In genomic region chr5:128426090-128426534, GRCh38 we compare ENCODE assay signal across 13 cellular contexts.
DNase-seq lines count a peak whose midpoint lies in the region; ATAC-seq and TF ChIP-seq lines count a peak whose summit lies in the region.
"Had no signal": no experiment of that assay in that cellular context is flagged by ENCODE, and none has a peak within 500 bp of the region (broad histone marks: within the 10 kb centered on the region; RNA-seq: fewer than 3 reads in every experiment).

No MANE protein-coding gene starts in this region.

- H2BK120ac ChIP-seq in mesenchymal stem cell (ENCODE audit: low read depth, low read length), result no peak overlapping the region

- H3K4me1 ChIP-seq in GM23338 (ENCODE audit: insufficient read depth), result peaks cover 8% of the 10 kb centered on the region
- H3K4me1 ChIP-seq in mesenchymal stem cell (ENCODE audit: control insufficient read depth, insufficient read depth, low read depth, low read length), result peaks cover 1% of the 10 kb centered on the region
- no peaks in the 10 kb centered on the region for H3K4me1 ChIP-seq in HAP-1

- 90% methylated on average over 3 of the region's 5 CpGs for WGBS in mesenchymal stem cell

- peaks cover 16% of the 10 kb centered on the region for H3K4me1 Mint-ChIP-seq in GM23338
- H3K4me1 Mint-ChIP-seq: CD4-positive, alpha-beta memory T cell had no signal

- H3K9me2 ChIP-seq in GM23338 (ENCODE audit: insufficient read depth), result peaks cover 8% of the 10 kb centered on the region; the same call in 1 of the 2 replicates

- H3K4me3 ChIP-seq in GM23338, result no peak overlapping the region
- H3K4me3 ChIP-seq in mesenchymal stem cell (ENCODE audit: insufficient read depth in 1 of 2, low read depth in 1 of 2, low read length in 2 of 2), result no peak overlapping the region
- no peak overlapping the region for H3K4me3 ChIP-seq in HAP-1

- H3K27ac ChIP-seq in GM23338 (ENCODE audit: low read depth) (no peak overlapping the region), mesenchymal stem cell (ENCODE audit: low read length, poor library complexity, severe bottlenecking) (peak overlapping the region; percentile 11)
- H3K27ac ChIP-seq: WERI-Rb-1 had no signal

- no peaks in the 10 kb centered on the region for H4K20me1 ChIP-seq in GM23338 (replicated peaks; ENCODE audit: insufficient read depth)

- H3K23ac ChIP-seq in mesenchymal stem cell (ENCODE audit: low read length in 2 of 2), result no peak overlapping the region

- H4K8ac ChIP-seq in mesenchymal stem cell (ENCODE audit: low read length), result no peak overlapping the region

- H3K4me3 Mint-ChIP-seq in GM23338, result no peak overlapping the region
- H3K4me3 Mint-ChIP-seq: CD4-positive, alpha-beta memory T cell had no signal

- H3K27me3 ChIP-seq in GM23338 (ENCODE audit: insufficient read depth), result no peaks in the 10 kb centered on the region
- H3K27me3 ChIP-seq in mesenchymal stem cell (ENCODE audit: control insufficient read depth in 1 of 2, insufficient read depth in 1 of 2, low read length in 2 of 2), result no peaks in the 10 kb centered on the region
- no peaks in the 10 kb centered on the region for H3K27me3 ChIP-seq in HAP-1 (ENCODE audit: low read depth)

- peaks cover 2% of the 10 kb centered on the region for H3K79me1 ChIP-seq in mesenchymal stem cell (replicated peaks; ENCODE audit: low read length, poor library complexity, severe bottlenecking)

- H3K14ac ChIP-seq in mesenchymal stem cell (ENCODE audit: low read length in 2 of 2), result no peak overlapping the region

- H4K91ac ChIP-seq in mesenchymal stem cell (ENCODE audit: low read length), result no peak overlapping the region

- H2AFZ ChIP-seq in GM23338, result no peak overlapping the region
- no peak overlapping the region for H2AFZ ChIP-seq in mesenchymal stem cell (ENCODE audit: low read depth, low read length)

- H3K9me3 ChIP-seq in mesenchymal stem cell (ENCODE audit: control insufficient read depth, low read length) (no peaks in the 10 kb centered on the region), HAP-1 (no peaks in the 10 kb centered on the region)

- no peak overlapping the region for H2BK12ac ChIP-seq in mesenchymal stem cell (ENCODE audit: low read length in 2 of 2)

- no peaks in the 10 kb centered on the region for H3K36me3 Mint-ChIP-seq in GM23338 (ENCODE audit: low read depth)
- H3K36me3 Mint-ChIP-seq in activated naive CD4-positive, alpha-beta T cell treated with anti-CD3 and anti-CD28 coated beads, Interleukin-2, amount 50 U/mL, for 72 hours, result no peaks in the 10 kb centered on the region
- H3K36me3 Mint-ChIP-seq: CD4-positive, alpha-beta memory T cell had no signal

- H3K4me2 ChIP-seq in GM23338 (0 out of 2 replicates have a peak overlapping the region, but pooled peaks have one; percentile 34), mesenchymal stem cell (ENCODE audit: low read length, poor library complexity, severe bottlenecking) (no peak overlapping the region)

- no peaks in the 10 kb centered on the region for H3K9me3 Mint-ChIP-seq in GM23338
- H3K9me3 Mint-ChIP-seq in activated naive CD4-positive, alpha-beta T cell treated with anti-CD3 and anti-CD28 coated beads, Interleukin-2, amount 50 U/mL, for 72 hours, result no peaks in the 10 kb centered on the region

- in situ Hi-C loops in HAP-1 (cut with MboI; ENCODE audit: low sequenced_read_pairs), result no loop called here

- no peak overlapping the region for H3K18ac ChIP-seq in mesenchymal stem cell (ENCODE audit: low read depth in 1 of 2, low read length in 2 of 2)

- H3K27me3 Mint-ChIP-seq in GM23338 (ENCODE audit: insufficient read depth, low read depth, poor library complexity), result peaks cover 6% of the 10 kb centered on the region
- H3K27me3 Mint-ChIP-seq: CD4-positive, alpha-beta memory T cell had no signal

- H3K27ac Mint-ChIP-seq in GM23338, result no peak overlapping the region
- H3K27ac Mint-ChIP-seq in activated naive CD4-positive, alpha-beta T cell treated with anti-CD3 and anti-CD28 coated beads, Interleukin-2, amount 50 U/mL, for 72 hours, result no peak overlapping the region
- H3K27ac Mint-ChIP-seq: CD4-positive, alpha-beta memory T cell had no signal

- no peak overlapping the region for H2BK5ac ChIP-seq in mesenchymal stem cell (ENCODE audit: low read depth, low read length, poor library complexity, severe bottlenecking)

- no peak overlapping the region for H2BK15ac ChIP-seq in mesenchymal stem cell (ENCODE audit: low read depth, poor library complexity, severe bottlenecking)

- peak; percentile 97 for ATAC-seq in GM19025 (IDR thresholded peaks at IDR 0.05; ENCODE audit: low read depth, unreplicated experiment)
- ATAC-seq in GM23338, result no peak
- ATAC-seq in HG03196 (IDR thresholded peaks at IDR 0.05; ENCODE audit: unreplicated experiment), result peak; percentile 69
- ATAC-seq in activated naive CD4-positive, alpha-beta T cell treated with anti-CD3 and anti-CD28 coated beads, Interleukin-2, amount 50 U/mL, for 72 hours, result no peak

- H3K4ac ChIP-seq in mesenchymal stem cell (ENCODE audit: low read depth in 1 of 2, low read length in 2 of 2), result no peak overlapping the region

- no peak overlapping the region for H2AK5ac ChIP-seq in mesenchymal stem cell (ENCODE audit: low read length, severe bottlenecking)

- H3K9ac ChIP-seq in mesenchymal stem cell (ENCODE audit: low read length), result no peak overlapping the region

- no peaks in the 10 kb centered on the region for H3K79me2 ChIP-seq in GM23338 (replicated peaks; ENCODE audit: insufficient read depth)

- H3F3A ChIP-seq in GM23338 (replicated peaks; ENCODE audit: low read depth), result no peaks in the 10 kb centered on the region

- no peak for DNase-seq in GM23338 (ENCODE audit: low spot score)
- DNase-seq in mesenchymal stem cell, result no peak
- no peak for DNase-seq in HAP-1 (ENCODE audit: low spot score in 2 of 2)
- DNase-seq in activated CD4-positive, alpha-beta T cell treated with anti-CD3 and anti-CD28 coated beads for 48 hours, result no peak
- no peak for DNase-seq in activated naive CD4-positive, alpha-beta T cell treated with anti-CD3 and anti-CD28 coated beads, Interleukin-2, amount 50 U/mL, for 72 hours (ENCODE audit: low spot score in 2 of 2)
- no peak for DNase-seq in activated gamma-delta T cell treated with Interleukin-2 at 50 U/mL for 16 hours
- DNase-seq: CD4-positive, alpha-beta memory T cell; kidney; NCI-H187 treated with DMSO at 0.1 percent for 48 hours; stimulated activated naive CD4-positive, alpha-beta T cell; WERI-Rb-1 had no signal

- H3K36me3 ChIP-seq in GM23338 (ENCODE audit: insufficient read depth), result no peaks in the 10 kb centered on the region
- peaks cover 0 to 10% of the 10 kb centered on the region in 2 experiments for H3K36me3 ChIP-seq in mesenchymal stem cell (ENCODE audit: control insufficient read depth in 1 of 2, insufficient read depth in 2 of 2, low read depth in 1 of 2, low read length in 2 of 2)
- H3K36me3 ChIP-seq in HAP-1 (replicated peaks), result no peaks in the 10 kb centered on the region
- H3K36me3 ChIP-seq: WERI-Rb-1 had no signal

- TF ChIP-seq CTCF in GM23338 (conservative IDR thresholded peaks at IDR 0.05; ENCODE audit: low read depth in 2 of 2), result no peak

TF ChIP-seq in GM23338, 12 proteins besides CTCF, POLR2A, EP300 and RAD21 (continues in another document):
- no peak for TF ChIP-seq ZNF331 (CRISPR knock-in tag; IDR thresholded peaks at IDR 0.05; ENCODE audit: low read depth)
- TF ChIP-seq CREB1 (CRISPR knock-in tag; IDR thresholded peaks at IDR 0.05; ENCODE audit: low read depth), result no peak
- no peak for TF ChIP-seq EZH2 (IDR thresholded peaks at IDR 0.05; ENCODE audit: low read depth, unreplicated experiment)
- no peak for TF ChIP-seq JUNB (IDR thresholded peaks at IDR 0.05; ENCODE audit: unreplicated experiment)
- no peak for TF ChIP-seq ZNF114 (CRISPR knock-in tag; IDR thresholded peaks at IDR 0.05)
- TF ChIP-seq STAT1 (IDR thresholded peaks at IDR 0.05; ENCODE audit: unreplicated experiment), result no peak

Comparison
In these comparisons a context has a peak if more than half of its experiments do, and no peak if none do; other contexts are left out.
1. ATAC-seq: peak in GM19025 (single experiment) and HG03196 (single experiment); none in GM23338 (single experiment) and activated naive CD4-positive, alpha-beta T cell treated with anti-CD3 and anti-CD28 coated beads, Interleukin-2, amount 50 U/mL, for 72 hours (0 of 2).